Comparison of ENCODE assay signal across 29 cellular contexts in genomic region chr15:58632789-58633188, GRCh38.
DNase-seq lines count a peak whose midpoint lies in the region; ATAC-seq and TF ChIP-seq lines count a peak whose summit lies in the region.
"Had no signal": no experiment of that assay in that cellular context is flagged by ENCODE, and none has a peak within 500 bp of the region (broad histone marks: within the 10 kb centered on the region; RNA-seq: fewer than 3 reads in every experiment).

No MANE protein-coding gene starts in this region.

- no peak for DNase-seq in HFFc6
- no peak for DNase-seq in brain microvascular endothelial cell
- peak; percentile 31 for DNase-seq in globus pallidus (ENCODE audit: low spot score)
- no peak for DNase-seq in NCI-H345 treated with DMSO at 0.1 percent for 48 hours (lab: John Stamatoyannopoulos, UW; ENCODE audit: unreplicated experiment)
- DNase-seq in NOMO-1 (lab: John Stamatoyannopoulos, UW; ENCODE audit: unreplicated experiment in 2 of 2): no peak
- no peak for DNase-seq in NCI-H526 (lab: John Stamatoyannopoulos, UW)
- DNase-seq: activated CD4-positive, alpha-beta T cell treated with anti-CD3 and anti-CD28 coated beads, Interleukin-2, amount 10 ng/mL, durations not matched to agents 7 days and 5 days; activated CD8-positive, alpha-beta memory T cell treated with anti-CD3 and anti-CD28 coated beads, Interleukin-2, amount 10 ng/mL, durations not matched to agents 7 days and 5 days; activated naive CD4-positive, alpha-beta T cell treated with anti-CD3 and anti-CD28 coated beads, Interleukin-2, amount 50 U/mL, for 16 hours; left colon; NCI-H1048; NCI-H187 treated with DMSO at 0.1 percent for 48 hours; NCI-H2227 treated with DMSO at 0.1 percent for 48 hours; NCI-H82; occipital lobe; OCI-M1; stimulated activated CD4-positive, alpha-beta T cell treated with anti-CD3 and anti-CD28 coated beads, Interleukin-4, amount 100 ng/mL, for 4 hours; stimulated activated naive CD4-positive, alpha-beta T cell treated with Interleukin-2 at 50 U/mL for 16 hours; transverse colon had no signal

- H3K4me1 Mint-ChIP-seq in HFFc6 (ENCODE audit: low read depth): peaks cover 30% of the 10 kb centered on the region

- H3K4me3 ChIP-seq in brain microvascular endothelial cell (ENCODE audit: low read depth, low read length): no peak overlapping the region
- no peak overlapping the region for H3K4me3 ChIP-seq in skeletal muscle satellite cell (ENCODE audit: low read length)
- H3K4me3 ChIP-seq: right atrium auricular region, transverse colon had no signal

- H3K4me3 Mint-ChIP-seq in HFFc6: no peak overlapping the region
- H3K4me3 Mint-ChIP-seq: activated CD4-positive, alpha-beta T cell treated with anti-CD3 and anti-CD28 coated beads, Interleukin-2, amount 10 ng/mL, durations not matched to agents 7 days and 5 days; activated CD8-positive, alpha-beta memory T cell treated with anti-CD3 and anti-CD28 coated beads, Interleukin-2, amount 10 ng/mL, durations not matched to agents 7 days and 5 days; activated T-helper 1 cell treated with anti-CD3 and anti-CD28 coated beads, Interleukin-12 subunit alpha, Interleukin-12 subunit beta, Interleukin-2, Interleukin-4 antibody, amounts not matched to agents 30 ng/mL and 10 ng/mL and 1 ng/mL, durations not matched to agents 14 hours and 24 hours and 36 hours; brain; memory B cell had no signal

- H3K27me3 ChIP-seq in brain microvascular endothelial cell (replicated peaks) (no peaks in the 10 kb centered on the region), skeletal muscle satellite cell (ENCODE audit: control insufficient read depth, insufficient read depth, low read length) (no peaks in the 10 kb centered on the region)
- H3K27me3 ChIP-seq: right atrium auricular region, transverse colon had no signal

- peak overlapping the region; percentile 48; the same call in 1 of the 2 replicates for H3K27ac Mint-ChIP-seq in HFFc6
- H3K27ac Mint-ChIP-seq: activated CD4-positive, alpha-beta T cell treated with anti-CD3 and anti-CD28 coated beads, Interleukin-2, amount 10 ng/mL, durations not matched to agents 7 days and 5 days; activated CD8-positive, alpha-beta memory T cell treated with anti-CD3 and anti-CD28 coated beads, Interleukin-2, amount 10 ng/mL, durations not matched to agents 7 days and 5 days; activated T-helper 1 cell treated with anti-CD3 and anti-CD28 coated beads, Interleukin-12 subunit alpha, Interleukin-12 subunit beta, Interleukin-2, Interleukin-4 antibody, amounts not matched to agents 30 ng/mL and 10 ng/mL and 1 ng/mL, durations not matched to agents 14 hours and 24 hours and 36 hours; brain; memory B cell had no signal

- in situ Hi-C loops in brain microvascular endothelial cell (cut with HindIII; ENCODE audit: low pct_ligation_motif_present, low sequenced_read_pairs): no loop called here

- no peaks in the 10 kb centered on the region for H3K9me3 Mint-ChIP-seq in HFFc6
- H3K9me3 Mint-ChIP-seq: activated CD4-positive, alpha-beta T cell treated with anti-CD3 and anti-CD28 coated beads, Interleukin-2, amount 10 ng/mL, durations not matched to agents 7 days and 5 days; activated T-helper 1 cell treated with anti-CD3 and anti-CD28 coated beads, Interleukin-12 subunit alpha, Interleukin-12 subunit beta, Interleukin-2, Interleukin-4 antibody, amounts not matched to agents 30 ng/mL and 10 ng/mL and 1 ng/mL, durations not matched to agents 14 hours and 24 hours and 36 hours; brain; memory B cell had no signal

- peak overlapping the region; percentile 66 for H3K9ac ChIP-seq in skeletal muscle satellite cell (ENCODE audit: low read depth, low read length)

- TF ChIP-seq CTCF in HFFc6 (IDR thresholded peaks at IDR 0.05): no peak
- TF ChIP-seq CTCF in brain microvascular endothelial cell (IDR thresholded peaks at IDR 0.05; ENCODE audit: low read depth, low read length, missing control alignments): no peak

- H3K27me3 Mint-ChIP-seq in HFFc6 (ENCODE audit: insufficient read depth): no peaks in the 10 kb centered on the region
- H3K27me3 Mint-ChIP-seq: activated CD4-positive, alpha-beta T cell treated with anti-CD3 and anti-CD28 coated beads, Interleukin-2, amount 10 ng/mL, durations not matched to agents 7 days and 5 days; activated CD8-positive, alpha-beta memory T cell treated with anti-CD3 and anti-CD28 coated beads, Interleukin-2, amount 10 ng/mL, durations not matched to agents 7 days and 5 days; brain; memory B cell had no signal

- peaks cover 12% of the 10 kb centered on the region for H3K36me3 Mint-ChIP-seq in HFFc6 (ENCODE audit: low read depth)

- H3K9me3 ChIP-seq in skeletal muscle satellite cell (replicated peaks; ENCODE audit: low read length): no peaks in the 10 kb centered on the region
- H3K9me3 ChIP-seq: right atrium auricular region, transverse colon had no signal

- peaks cover 46% of the 10 kb centered on the region for H3K4me1 ChIP-seq in skeletal muscle satellite cell (ENCODE audit: control insufficient read depth, insufficient read depth, low read length)

- peak overlapping the region; percentile 65 for H3K27ac ChIP-seq in brain microvascular endothelial cell
- H3K27ac ChIP-seq: right atrium auricular region, transverse colon, VCaP had no signal

- peak overlapping the region; percentile 49 for H3K4me2 ChIP-seq in skeletal muscle satellite cell (ENCODE audit: low read length)

- no peak for ATAC-seq in HG02973 (IDR thresholded peaks at IDR 0.05; ENCODE audit: unreplicated experiment)
- ATAC-seq: activated CD8-positive, alpha-beta memory T cell treated with anti-CD3 and anti-CD28 coated beads, Interleukin-2, amount 10 ng/mL, durations not matched to agents 7 days and 5 days; esophagus mucosa; HCT116; HepG2; left colon had no signal

- H3K36me3 ChIP-seq in brain microvascular endothelial cell (replicated peaks) (peaks cover 2% of the 10 kb centered on the region), skeletal muscle satellite cell (ENCODE audit: insufficient read depth, low read length) (peaks cover 9% of the 10 kb centered on the region)
